8 cellular contexts compared by ENCODE assay signal in the genomic region with DNA sequence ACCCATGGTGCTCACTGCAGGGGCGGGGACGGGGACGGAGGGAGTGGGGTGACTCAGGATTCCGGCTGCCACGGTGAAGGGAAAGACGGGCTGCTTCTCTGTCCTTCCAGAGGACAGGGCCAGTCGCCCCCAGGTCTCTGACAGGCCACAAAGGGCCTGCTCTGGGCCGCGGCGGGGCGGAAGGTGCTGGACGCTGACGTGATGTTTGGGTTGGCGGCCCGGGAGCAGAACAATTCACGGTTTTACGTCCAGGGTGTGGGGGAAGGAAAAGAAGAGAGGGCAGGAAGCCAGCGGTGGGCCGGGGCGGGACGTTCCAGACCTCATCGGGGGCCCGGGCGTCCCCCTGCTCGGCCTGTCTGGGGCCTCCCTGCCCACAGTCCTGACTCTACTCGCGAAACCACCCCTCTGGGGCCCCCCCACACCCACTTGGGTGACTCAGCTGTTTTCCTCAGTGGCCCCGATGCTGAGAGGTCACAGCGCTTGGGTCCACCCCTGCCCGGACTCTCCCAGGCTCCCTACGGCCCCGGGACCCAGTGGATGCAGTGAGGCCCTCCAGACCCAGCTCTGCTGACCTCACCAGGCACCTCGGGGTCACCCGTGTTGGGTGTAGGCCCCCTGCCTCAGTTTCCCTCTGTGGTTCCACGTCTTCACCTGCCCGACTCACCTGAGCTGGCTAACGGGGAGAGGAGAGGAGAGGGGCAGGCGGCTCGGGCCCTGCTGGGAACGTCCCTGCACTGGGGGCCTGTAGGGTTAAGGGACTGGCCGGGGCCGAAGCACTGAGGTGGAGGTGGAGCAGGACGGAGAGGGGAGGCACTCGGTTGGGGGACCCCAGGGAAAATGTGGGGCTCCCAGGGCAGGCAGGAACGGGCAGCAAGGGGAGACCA. TPM values are rescaled to one million over a fixed set of nuclear protein-coding genes. Genes with fewer than 3 reads are reported as not detected.
DNase-seq lines count a peak whose midpoint lies in the region; ATAC-seq and TF ChIP-seq lines count a peak whose summit lies in the region.

No MANE protein-coding gene starts in this region.

- H3K4me3 ChIP-seq in body of pancreas (no peak overlapping the region), lung (no peak overlapping the region)

- H3K4me1 ChIP-seq in body of pancreas (peaks cover 7% of the 10 kb centered on the region), lung (ENCODE audit: control insufficient read depth in 2 of 2, insufficient read depth in 2 of 2, low read length in 2 of 2) (peaks cover 0 to 25% of the 10 kb centered on the region in 2 donors)

- TF ChIP-seq CTCF in body of pancreas (IDR thresholded peaks at IDR 0.05): no peak
- no peak for TF ChIP-seq CTCF in lung (IDR thresholded peaks at IDR 0.05; ENCODE audit: control extremely low read depth, extremely low read depth)

- no peaks in the 10 kb centered on the region for H3K9me3 Mint-ChIP-seq in activated CD4-positive, alpha-beta T cell treated with anti-CD3 and anti-CD28 coated beads for 36 hours (ENCODE audit: low read depth)
- no peaks in the 10 kb centered on the region for H3K9me3 Mint-ChIP-seq in stimulated activated effector memory CD8-positive, alpha-beta T cell treated with anti-CD3 and anti-CD28 coated beads, Interleukin-12 subunit alpha, Interleukin-12 subunit beta, amount 100 ng/mL, for 72 hours

- peak overlapping the region; percentile 14 to 61 (median 56) for H3K27ac ChIP-seq in body of pancreas
- H3K27ac ChIP-seq in lung (ENCODE audit: low read depth in 1 of 2, low read length in 1 of 2): peak overlapping the region; percentile 82 to 90

- DNase-seq in activated CD4-positive, alpha-beta T cell treated with anti-CD3 and anti-CD28 coated beads for 36 hours: peak; percentile 71
- DNase-seq in activated CD4-positive, alpha-beta T cell treated with anti-CD3 and anti-CD28 coated beads, Interleukin-2, amount 50 U/mL, for 4 hours: no peak
- DNase-seq in body of pancreas: peak; percentile 32 to 38 (median 34)
- DNase-seq in lung (ENCODE audit: low spot score): peak; percentile 42
- DNase-seq in stimulated activated effector memory CD8-positive, alpha-beta T cell treated with anti-CD3 and anti-CD28 coated beads, Interleukin-12 subunit alpha, Interleukin-12 subunit beta, amount 100 ng/mL, for 72 hours (ENCODE audit: low spot score in 2 of 2): peak; percentile 74 to 85
- no peak for DNase-seq in ACHN
- DNase-seq in NCI-H1436 treated with DMSO at 0.1 percent for 48 hours (lab: John Stamatoyannopoulos, UW): no peak
- DNase-seq in T-helper 9 cell: no peak

- in situ Hi-C loops in ACHN (cut with HindIII; ENCODE audit: low pct_ligation_motif_present, low pct_unique_long_range_greater_than_20kb, low sequenced_read_pairs): no loop called here

- intact Hi-C loops in activated CD4-positive, alpha-beta T cell treated with anti-CD3 and anti-CD28 coated beads for 36 hours (cut with DNase I, micrococcal nuclease): loop anchor here in 1 of 2 experiments (1.0 kb wide), 2 partner anchors 19 to 29 kb away; a partner anchor contains a TSS
- intact Hi-C loops in body of pancreas (cut with DNase I): no loop called here

- POLR2A ChIA-PET in activated CD4-positive, alpha-beta T cell treated with anti-CD3 and anti-CD28 coated beads for 36 hours (lab: Charles Lee): interaction anchor here (0.7 to 1.0 kb wide), 2 partner anchors 20 to 29 kb away, joined by 3 to 5 read pairs; no protein-coding TSS in a partner anchor

- H3K27ac Mint-ChIP-seq in activated CD4-positive, alpha-beta T cell treated with anti-CD3 and anti-CD28 coated beads for 36 hours: peak overlapping the region; percentile 78
- H3K27ac Mint-ChIP-seq in stimulated activated effector memory CD8-positive, alpha-beta T cell treated with anti-CD3 and anti-CD28 coated beads, Interleukin-12 subunit alpha, Interleukin-12 subunit beta, amount 100 ng/mL, for 72 hours: peak overlapping the region; percentile 97

- H3K4me1 Mint-ChIP-seq in activated CD4-positive, alpha-beta T cell treated with anti-CD3 and anti-CD28 coated beads for 36 hours: peaks cover 23% of the 10 kb centered on the region
- H3K4me1 Mint-ChIP-seq in stimulated activated effector memory CD8-positive, alpha-beta T cell treated with anti-CD3 and anti-CD28 coated beads, Interleukin-12 subunit alpha, Interleukin-12 subunit beta, amount 100 ng/mL, for 72 hours: peaks cover 76% of the 10 kb centered on the region

- WGBS in body of pancreas, 2 donors: 58 to 66% methylated on average over 34 to 42 of the region's 45 CpGs
- WGBS in lung, 2 donors: 18 to 34% methylated on average over 45 of the region's 45 CpGs

- peak; percentile 50 for ATAC-seq in activated CD4-positive, alpha-beta T cell treated with anti-CD3 and anti-CD28 coated beads for 36 hours
- ATAC-seq in body of pancreas (peak; percentile 37), lung (ENCODE audit: insufficient read depth, low FRiP score) (peak; percentile 49)
- ATAC-seq in stimulated activated effector memory CD8-positive, alpha-beta T cell treated with anti-CD3 and anti-CD28 coated beads, Interleukin-12 subunit alpha, Interleukin-12 subunit beta, amount 100 ng/mL, for 72 hours: peak; percentile 81

- no peaks in the 10 kb centered on the region for H3K27me3 Mint-ChIP-seq in activated CD4-positive, alpha-beta T cell treated with anti-CD3 and anti-CD28 coated beads for 36 hours

- CTCF ChIA-PET in activated CD4-positive, alpha-beta T cell treated with anti-CD3 and anti-CD28 coated beads for 36 hours (lab: Charles Lee): interaction anchor here (1.0 to 2.2 kb wide), 3 partner anchors 9 to 30 kb away, joined by 3 to 8 read pairs (median 6); a partner anchor contains a TSS

- H3K36me3 ChIP-seq in body of pancreas (replicated peaks in 1 of 2; ENCODE audit: insufficient read depth in 1 of 2, low read depth in 2 of 2): no peaks in the 10 kb centered on the region
- H3K36me3 ChIP-seq in lung (ENCODE audit: control insufficient read depth in 2 of 2, insufficient read depth in 2 of 2, low read length in 2 of 2): peaks cover 0 to 5% of the 10 kb centered on the region in 2 donors

- H3K9me3 ChIP-seq in body of pancreas (no peaks in the 10 kb centered on the region), lung (ENCODE audit: control insufficient read depth in 2 of 2, insufficient read depth in 1 of 2, low read length in 1 of 2) (no peaks in the 10 kb centered on the region)

- TF ChIP-seq POLR2A in body of pancreas (IDR thresholded peaks at IDR 0.05): no peak

- no peaks in the 10 kb centered on the region for H3K36me3 Mint-ChIP-seq in activated CD4-positive, alpha-beta T cell treated with anti-CD3 and anti-CD28 coated beads for 36 hours (ENCODE audit: low read depth)
- H3K36me3 Mint-ChIP-seq in stimulated activated effector memory CD8-positive, alpha-beta T cell treated with anti-CD3 and anti-CD28 coated beads, Interleukin-12 subunit alpha, Interleukin-12 subunit beta, amount 100 ng/mL, for 72 hours: peaks cover 62% of the 10 kb centered on the region

- H3K4me3 Mint-ChIP-seq in activated CD4-positive, alpha-beta T cell treated with anti-CD3 and anti-CD28 coated beads for 36 hours: peak overlapping the region; percentile 49
- peak overlapping the region; percentile 79 for H3K4me3 Mint-ChIP-seq in stimulated activated effector memory CD8-positive, alpha-beta T cell treated with anti-CD3 and anti-CD28 coated beads, Interleukin-12 subunit alpha, Interleukin-12 subunit beta, amount 100 ng/mL, for 72 hours

- H3K27me3 ChIP-seq in body of pancreas (no peaks in the 10 kb centered on the region), lung (ENCODE audit: control insufficient read depth, insufficient read depth) (no peaks in the 10 kb centered on the region)

RNA-seq across cellular contexts. Expression of a gene that starts 29.2 kb away (rescaled TPM):
- total RNA-seq in activated CD4-positive, alpha-beta T cell treated with anti-CD3 and anti-CD28 coated beads for 36 hours: 10 to 100 TPM; 14.6 to 15.3 TPM
- total RNA-seq in body of pancreas (10 to 100 TPM; 16.6 to 30.7 TPM), lung (10 to 100 TPM; 22.4 to 39.4 TPM)
- polyA plus RNA-seq in lung: 10 to 100 TPM; 16.3 to 18.6 TPM

RNA-seq across cellular contexts. Expression of a gene that starts 37.1 kb away (rescaled TPM):
- 1 to 10 TPM; 1.0 to 2.7 TPM for total RNA-seq in activated CD4-positive, alpha-beta T cell treated with anti-CD3 and anti-CD28 coated beads for 36 hours
- total RNA-seq in body of pancreas (10 to 100 TPM; 15.8 to 21.4 TPM), lung (10 to 100 TPM; 42.8 to 56.4 TPM)
- polyA plus RNA-seq in lung: 10 to 100 TPM; 18.4 to 57.8 TPM

RNA-seq across cellular contexts. Expression of a gene that starts 44.4 kb away (rescaled TPM):
- 10 to 100 TPM; 28.0 to 33.6 TPM for total RNA-seq in activated CD4-positive, alpha-beta T cell treated with anti-CD3 and anti-CD28 coated beads for 36 hours
- total RNA-seq in body of pancreas (10 to 100 TPM; 16.3 to 23.4 TPM), lung (10 to 100 TPM; 18.4 to 23.4 TPM)
- 10 to 100 TPM; 16.7 to 19.1 TPM for polyA plus RNA-seq in lung

Comparison
In these comparisons a context has a peak if more than half of its experiments do, and no peak if none do; other contexts are left out.
1. DNase-seq: peak in activated CD4-positive, alpha-beta T cell treated with anti-CD3 and anti-CD28 coated beads for 36 hours (single experiment), body of pancreas (4 of 4), lung (single experiment) and stimulated activated effector memory CD8-positive, alpha-beta T cell treated with anti-CD3 and anti-CD28 coated beads, Interleukin-12 subunit alpha, Interleukin-12 subunit beta, amount 100 ng/mL, for 72 hours (2 of 2); none in activated CD4-positive, alpha-beta T cell treated with anti-CD3 and anti-CD28 coated beads, Interleukin-2, amount 50 U/mL, for 4 hours (0 of 2), ACHN (single experiment), NCI-H1436 treated with DMSO at 0.1 percent for 48 hours (single experiment) and T-helper 9 cell (single experiment).
2. RNA of a gene that starts 37.1 kb away (total RNA-seq): 42.8 to 56.4 TPM in lung and 15.8 to 21.4 TPM in body of pancreas; 1.0 to 2.7 TPM in activated CD4-positive, alpha-beta T cell treated with anti-CD3 and anti-CD28 coated beads for 36 hours; every median in the first group is over 4 times any median in the second.
3. Peak in every context shown above with its lines, with median percentiles within 50 percentile points of each other: ATAC-seq.